ENCODE assay signal across 1 cellular context in the genomic region with DNA sequence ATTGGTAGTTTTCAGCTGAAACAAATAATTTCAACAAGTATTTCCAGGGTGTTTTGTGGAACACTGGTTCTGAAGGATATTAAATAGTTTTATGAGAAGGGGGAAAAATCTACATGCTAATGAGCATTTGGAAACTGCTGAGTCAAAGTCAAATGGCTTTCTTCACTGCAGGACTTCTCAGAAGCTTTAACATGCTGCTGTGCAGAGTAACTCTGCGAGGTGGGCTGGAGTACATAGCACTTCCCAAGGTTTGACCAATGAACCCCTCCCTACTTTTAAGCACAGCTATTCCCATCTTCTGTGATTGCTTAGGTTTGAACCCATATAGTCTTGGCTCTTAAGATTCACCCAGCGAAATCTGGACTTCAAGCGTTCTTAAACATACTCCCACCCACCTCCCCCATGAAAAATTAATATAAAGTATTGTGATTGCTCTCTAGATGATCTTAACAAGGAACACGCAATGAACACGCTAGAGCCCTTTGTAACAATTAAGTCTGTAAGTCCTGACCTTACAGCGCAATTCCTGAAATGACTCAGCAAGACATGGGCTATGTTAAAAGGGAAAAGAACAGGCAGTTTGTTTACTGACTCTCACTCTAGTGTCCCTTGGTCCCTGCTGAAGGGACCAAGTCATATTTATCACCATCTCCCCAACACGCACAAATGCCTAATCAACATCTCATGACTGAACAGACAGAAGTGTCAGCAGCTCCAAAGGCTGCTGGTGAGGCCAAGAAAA.
TF ChIP-seq lines count a peak whose summit lies in the region.

No MANE protein-coding gene starts in this region.

TF ChIP-seq in WTC11, 78 proteins besides CTCF, POLR2A, EP300 and RAD21 (continued from another document):
- TF ChIP-seq, protein P1, sequence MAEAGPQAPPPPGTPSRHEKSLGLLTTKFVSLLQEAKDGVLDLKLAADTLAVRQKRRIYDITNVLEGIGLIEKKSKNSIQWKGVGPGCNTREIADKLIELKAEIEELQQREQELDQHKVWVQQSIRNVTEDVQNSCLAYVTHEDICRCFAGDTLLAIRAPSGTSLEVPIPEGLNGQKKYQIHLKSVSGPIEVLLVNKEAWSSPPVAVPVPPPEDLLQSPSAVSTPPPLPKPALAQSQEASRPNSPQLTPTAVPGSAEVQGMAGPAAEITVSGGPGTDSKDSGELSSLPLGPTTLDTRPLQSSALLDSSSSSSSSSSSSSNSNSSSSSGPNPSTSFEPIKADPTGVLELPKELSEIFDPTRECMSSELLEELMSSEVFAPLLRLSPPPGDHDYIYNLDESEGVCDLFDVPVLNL (CRISPR knock-in tag; IDR thresholded peaks at IDR 0.05; ENCODE audit: borderline replicate concordance, low read depth) = no peak
- TF ChIP-seq MYBL2 (CRISPR knock-in tag; IDR thresholded peaks at IDR 0.05) (no peak), ZNF532 (CRISPR knock-in tag; IDR thresholded peaks at IDR 0.05; ENCODE audit: borderline replicate concordance) (no peak), ZNF671 (CRISPR knock-in tag; IDR thresholded peaks at IDR 0.05) (no peak), CBFB (CRISPR knock-in tag; IDR thresholded peaks at IDR 0.05; ENCODE audit: low read depth) (no peak), ZNF219 (CRISPR knock-in tag; IDR thresholded peaks at IDR 0.05; ENCODE audit: borderline replicate concordance) (no peak), NR3C1 (CRISPR knock-in tag; conservative IDR thresholded peaks at IDR 0.05; ENCODE audit: low read depth) (no peak)
- TF ChIP-seq, protein P2, sequence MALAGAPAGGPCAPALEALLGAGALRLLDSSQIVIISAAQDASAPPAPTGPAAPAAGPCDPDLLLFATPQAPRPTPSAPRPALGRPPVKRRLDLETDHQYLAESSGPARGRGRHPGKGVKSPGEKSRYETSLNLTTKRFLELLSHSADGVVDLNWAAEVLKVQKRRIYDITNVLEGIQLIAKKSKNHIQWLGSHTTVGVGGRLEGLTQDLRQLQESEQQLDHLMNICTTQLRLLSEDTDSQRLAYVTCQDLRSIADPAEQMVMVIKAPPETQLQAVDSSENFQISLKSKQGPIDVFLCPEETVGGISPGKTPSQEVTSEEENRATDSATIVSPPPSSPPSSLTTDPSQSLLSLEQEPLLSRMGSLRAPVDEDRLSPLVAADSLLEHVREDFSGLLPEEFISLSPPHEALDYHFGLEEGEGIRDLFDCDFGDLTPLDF (CRISPR knock-in tag; IDR thresholded peaks at IDR 0.05) = no peak
- TF ChIP-seq, protein P3, sequence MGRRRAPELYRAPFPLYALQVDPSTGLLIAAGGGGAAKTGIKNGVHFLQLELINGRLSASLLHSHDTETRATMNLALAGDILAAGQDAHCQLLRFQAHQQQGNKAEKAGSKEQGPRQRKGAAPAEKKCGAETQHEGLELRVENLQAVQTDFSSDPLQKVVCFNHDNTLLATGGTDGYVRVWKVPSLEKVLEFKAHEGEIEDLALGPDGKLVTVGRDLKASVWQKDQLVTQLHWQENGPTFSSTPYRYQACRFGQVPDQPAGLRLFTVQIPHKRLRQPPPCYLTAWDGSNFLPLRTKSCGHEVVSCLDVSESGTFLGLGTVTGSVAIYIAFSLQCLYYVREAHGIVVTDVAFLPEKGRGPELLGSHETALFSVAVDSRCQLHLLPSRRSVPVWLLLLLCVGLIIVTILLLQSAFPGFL (CRISPR knock-in tag; IDR thresholded peaks at IDR 0.05; ENCODE audit: borderline replicate concordance) = no peak
TF ChIP-seq in WTC11: peak in this region for 0.
